Comparison of ENCODE assay signal across 8 cellular contexts in genomic region chr2:106065268-106065982, GRCh38.
A peak's percentile ranks its signal among the peaks of the same experiment; 100 is the strongest.
DNase-seq lines count a peak whose midpoint lies in the region; ATAC-seq and TF ChIP-seq lines count a peak whose summit lies in the region.

No MANE protein-coding gene starts in this region.

- WGBS in heart right ventricle, 2 donors, result 6 to 7% methylated on average over 59 to 68 of the region's 68 CpGs

- peaks cover 4% of the 10 kb centered on the region for H3K36me3 Mint-ChIP-seq in CD4-positive, CD25-positive, alpha-beta regulatory T cell
- no peaks in the 10 kb centered on the region for H3K36me3 Mint-ChIP-seq in activated T-helper 1 cell treated with anti-CD3 and anti-CD28 coated beads, Interleukin-12 subunit alpha, Interleukin-12 subunit beta, Interleukin-2, Interleukin-4 antibody, amounts not matched to agents 30 ng/mL and 10 ng/mL and 1 ng/mL, durations not matched to agents 14 hours and 24 hours and 36 hours (ENCODE audit: low read depth)
- no peaks in the 10 kb centered on the region for H3K36me3 Mint-ChIP-seq in osteocyte (ENCODE audit: unreplicated experiment)

- H3K27ac Mint-ChIP-seq in CD4-positive, CD25-positive, alpha-beta regulatory T cell, result peak overlapping the region in 1 of 3 donors; percentile 78
- no peak overlapping the region for H3K27ac Mint-ChIP-seq in activated T-helper 1 cell treated with anti-CD3 and anti-CD28 coated beads, Interleukin-12 subunit alpha, Interleukin-12 subunit beta, Interleukin-2, Interleukin-4 antibody, amounts not matched to agents 30 ng/mL and 10 ng/mL and 1 ng/mL, durations not matched to agents 14 hours and 24 hours and 36 hours
- H3K27ac Mint-ChIP-seq in osteocyte (ENCODE audit: unreplicated experiment), result no peak overlapping the region

- peak in 1 of 3 donors; percentile 21 for DNase-seq in CD4-positive, CD25-positive, alpha-beta regulatory T cell
- DNase-seq in activated T-helper 1 cell treated with anti-CD3 and anti-CD28 coated beads, Interleukin-12 subunit alpha, Interleukin-12 subunit beta, Interleukin-2, Interleukin-4 antibody, amounts not matched to agents 30 ng/mL and 10 ng/mL and 1 ng/mL, durations not matched to agents 14 hours and 24 hours and 36 hours (ENCODE audit: low spot score), result no peak
- DNase-seq in heart right ventricle (peak in 1 of 2 donors; percentile 64), osteocyte (ENCODE audit: extremely low spot score, unreplicated experiment) (peak; percentile 84), NCI-H1105 treated with DMSO at 0.1 percent for 48 hours (lab: John Stamatoyannopoulos, UW) (no peak), cerebellar cortex (ENCODE audit: low spot score) (no peak), NK-92 (lab: John Stamatoyannopoulos, UW; ENCODE audit: unreplicated experiment) (no peak), GM20000 (ENCODE audit: low spot score) (no peak)

- H3K9me3 Mint-ChIP-seq in CD4-positive, CD25-positive, alpha-beta regulatory T cell, result no peaks in the 10 kb centered on the region
- H3K9me3 Mint-ChIP-seq in activated T-helper 1 cell treated with anti-CD3 and anti-CD28 coated beads, Interleukin-12 subunit alpha, Interleukin-12 subunit beta, Interleukin-2, Interleukin-4 antibody, amounts not matched to agents 30 ng/mL and 10 ng/mL and 1 ng/mL, durations not matched to agents 14 hours and 24 hours and 36 hours, result no peaks in the 10 kb centered on the region
- peaks cover 6% of the 10 kb centered on the region for H3K9me3 Mint-ChIP-seq in osteocyte (ENCODE audit: unreplicated experiment)

- peaks cover 5% of the 10 kb centered on the region for H3K27me3 ChIP-seq in CD4-positive, CD25-positive, alpha-beta regulatory T cell (ENCODE audit: control insufficient read depth, insufficient read depth, low read length)
- H3K27me3 ChIP-seq in heart right ventricle, result peaks cover 0 to 29% (median 9%) of the 10 kb centered on the region in 7 donors

- intact Hi-C loops in activated T-helper 1 cell treated with anti-CD3 and anti-CD28 coated beads, Interleukin-12 subunit alpha, Interleukin-12 subunit beta, Interleukin-2, Interleukin-4 antibody, amounts not matched to agents 30 ng/mL and 10 ng/mL and 1 ng/mL, durations not matched to agents 14 hours and 24 hours and 36 hours (cut with micrococcal nuclease), result no loop called here
- intact Hi-C loops in heart right ventricle (cut with DNase I), result loop anchor here in 2 of 10 donors (2.0 to 10.0 kb wide), 2 partner anchors 33 to 111 kb away; no protein-coding TSS in a partner anchor

- peaks cover 8% of the 10 kb centered on the region for H3K4me1 ChIP-seq in CD4-positive, CD25-positive, alpha-beta regulatory T cell (ENCODE audit: control insufficient read depth, insufficient read depth, low read length, poor library complexity, severe bottlenecking)
- peaks cover 0 to 16% (median 10%) of the 10 kb centered on the region in 9 donors for H3K4me1 ChIP-seq in heart right ventricle

- H3K4me3 Mint-ChIP-seq in CD4-positive, CD25-positive, alpha-beta regulatory T cell, result peak overlapping the region in 3 of 4 donors; percentile 33 to 78 (median 76)
- peak overlapping the region; percentile 32 for H3K4me3 Mint-ChIP-seq in activated T-helper 1 cell treated with anti-CD3 and anti-CD28 coated beads, Interleukin-12 subunit alpha, Interleukin-12 subunit beta, Interleukin-2, Interleukin-4 antibody, amounts not matched to agents 30 ng/mL and 10 ng/mL and 1 ng/mL, durations not matched to agents 14 hours and 24 hours and 36 hours
- no peak overlapping the region for H3K4me3 Mint-ChIP-seq in osteocyte (ENCODE audit: unreplicated experiment)

- H3K27me3 Mint-ChIP-seq in CD4-positive, CD25-positive, alpha-beta regulatory T cell, result peaks cover 48% of the 10 kb centered on the region
- peaks cover 39% of the 10 kb centered on the region for H3K27me3 Mint-ChIP-seq in activated T-helper 1 cell treated with anti-CD3 and anti-CD28 coated beads, Interleukin-12 subunit alpha, Interleukin-12 subunit beta, Interleukin-2, Interleukin-4 antibody, amounts not matched to agents 30 ng/mL and 10 ng/mL and 1 ng/mL, durations not matched to agents 14 hours and 24 hours and 36 hours (ENCODE audit: insufficient read depth)
- peaks cover 39% of the 10 kb centered on the region for H3K27me3 Mint-ChIP-seq in osteocyte (ENCODE audit: unreplicated experiment)

- H3K27ac ChIP-seq in CD4-positive, CD25-positive, alpha-beta regulatory T cell (ENCODE audit: insufficient read depth, low read length, poor library complexity, severe bottlenecking), result no peak overlapping the region
- peak overlapping the region in 6 of 10 donors; percentile 7 to 55 (median 21) for H3K27ac ChIP-seq in heart right ventricle

- H3K4me1 Mint-ChIP-seq in CD4-positive, CD25-positive, alpha-beta regulatory T cell, result peaks cover 4 to 16% (median 12%) of the 10 kb centered on the region in 4 donors
- H3K4me1 Mint-ChIP-seq in activated T-helper 1 cell treated with anti-CD3 and anti-CD28 coated beads, Interleukin-12 subunit alpha, Interleukin-12 subunit beta, Interleukin-2, Interleukin-4 antibody, amounts not matched to agents 30 ng/mL and 10 ng/mL and 1 ng/mL, durations not matched to agents 14 hours and 24 hours and 36 hours (ENCODE audit: low read depth), result peaks cover 8% of the 10 kb centered on the region
- H3K4me1 Mint-ChIP-seq in osteocyte (ENCODE audit: unreplicated experiment), result no peaks in the 10 kb centered on the region

- H3K4me3 ChIP-seq in CD4-positive, CD25-positive, alpha-beta regulatory T cell (ENCODE audit: low read depth, low read length), result no peak overlapping the region
- H3K4me3 ChIP-seq in heart right ventricle, result peak overlapping the region; percentile 33 to 62 (median 54)

- ATAC-seq in CD4-positive, CD25-positive, alpha-beta regulatory T cell (ENCODE audit: low read depth in 2 of 2), result peak; percentile 39 to 40
- ATAC-seq in heart right ventricle, result peak; percentile 52 to 77 (median 66)

- H3K36me3 ChIP-seq in CD4-positive, CD25-positive, alpha-beta regulatory T cell (ENCODE audit: control insufficient read depth, insufficient read depth, low read length), result no peaks in the 10 kb centered on the region
- no peaks in the 10 kb centered on the region for H3K36me3 ChIP-seq in heart right ventricle

- no peaks in the 10 kb centered on the region for H3K9me3 ChIP-seq in CD4-positive, CD25-positive, alpha-beta regulatory T cell (ENCODE audit: control insufficient read depth in 2 of 2, low read length in 2 of 2)
- peaks cover 0 to 6% (median 0%) of the 10 kb centered on the region in 11 donors for H3K9me3 ChIP-seq in heart right ventricle

- no peak for TF ChIP-seq CTCF in heart right ventricle (IDR thresholded peaks at IDR 0.05)
- no peak for TF ChIP-seq CTCF in osteocyte (IDR thresholded peaks at IDR 0.05)
- TF ChIP-seq CTCF in GM20000 (IDR thresholded peaks at IDR 0.05; ENCODE audit: extremely low read depth, missing control alignments), result no peak
